Comparison of ENCODE assay signal across 9 cellular contexts in genomic region chr11:96337541-96338530, GRCh38. TPM values are rescaled to one million over a fixed set of nuclear protein-coding genes. Genes with fewer than 3 reads are reported as not detected.
DNase-seq lines count a peak whose midpoint lies in the region; ATAC-seq, FAIRE-seq and TF ChIP-seq lines count a peak whose summit lies in the region.
"Had no signal": no experiment of that assay in that cellular context is flagged by ENCODE, and none has a peak within 500 bp of the region (broad histone marks: within the 10 kb centered on the region; RNA-seq: fewer than 3 reads in every experiment).

No MANE protein-coding gene starts in this region.

- peaks cover 44% of the 10 kb centered on the region for H3K36me3 Mint-ChIP-seq in activated naive CD8-positive, alpha-beta T cell treated with anti-CD3 and anti-CD28 coated beads for 36 hours

- H3K27me3 Mint-ChIP-seq in activated naive CD8-positive, alpha-beta T cell treated with anti-CD3 and anti-CD28 coated beads for 36 hours: no peaks in the 10 kb centered on the region

- H3K9me3 Mint-ChIP-seq in activated naive CD8-positive, alpha-beta T cell treated with anti-CD3 and anti-CD28 coated beads for 36 hours: no peaks in the 10 kb centered on the region

- no peak for TF ChIP-seq EP300 in HepG2 (IDR thresholded peaks at IDR 0.05; ENCODE audit: low read depth in 2 of 2, low read length in 2 of 2)
- TF ChIP-seq EP300 in HepG2 (CRISPR knock-in tag; IDR thresholded peaks at IDR 0.05; ENCODE audit: borderline replicate concordance): no peak
- no peak for TF ChIP-seq EP300 in suprapubic skin (IDR thresholded peaks at IDR 0.05)

- no peak for DNase-seq in Right ventricle myocardium superior
- no peak for DNase-seq in Right ventricle myocardium inferior (ENCODE audit: missing footprints)
- peak; percentile 43 for DNase-seq in activated naive CD8-positive, alpha-beta T cell treated with anti-CD3 and anti-CD28 coated beads for 36 hours
- DNase-seq in HepG2 (ENCODE audit: low spot score): no peak
- no peak for DNase-seq in suprapubic skin (ENCODE audit: low spot score in 2 of 2)
- DNase-seq in frontal cortex (ENCODE audit: low spot score in 2 of 2): no peak
- DNase-seq in SIG-M5 treated with dmso at 0.1 percent for 504 hours (lab: John Stamatoyannopoulos, UW; ENCODE audit: unreplicated experiment): no peak
- DNase-seq: right lobe of liver had no signal

- H3K4me3 ChIP-seq in HepG2 (replicated peaks in 1 of 3; ENCODE audit: insufficient read depth in 1 of 3, low read depth in 2 of 3, low read length in 3 of 3) (peak overlapping the region; percentile 59 to 84 (median 77)), suprapubic skin (peak overlapping the region; percentile 63)
- H3K4me3 ChIP-seq: right lobe of liver had no signal

- H3K4me1 Mint-ChIP-seq in activated naive CD8-positive, alpha-beta T cell treated with anti-CD3 and anti-CD28 coated beads for 36 hours: peaks cover 68% of the 10 kb centered on the region

- H2AFZ ChIP-seq in HepG2 (ENCODE audit: low read length): no peak overlapping the region

- no peaks in the 10 kb centered on the region; a peak in 1 of 5 replicates for H3K27me3 ChIP-seq in HepG2 (ENCODE audit: control insufficient read depth in 1 of 2, insufficient read depth in 2 of 2, low read length in 2 of 2)
- no peaks in the 10 kb centered on the region for H3K27me3 ChIP-seq in suprapubic skin
- H3K27me3 ChIP-seq: right lobe of liver had no signal

- H3K79me2 ChIP-seq in HepG2 (ENCODE audit: insufficient read depth, low read length): peaks cover 96% of the 10 kb centered on the region

- peaks cover 89% of the 10 kb centered on the region for H3K4me1 ChIP-seq in HepG2 (ENCODE audit: insufficient read depth, low read length)
- H3K4me1 ChIP-seq in suprapubic skin: peaks cover 60% of the 10 kb centered on the region
- H3K4me1 ChIP-seq: right lobe of liver had no signal

- peak overlapping the region; percentile 96 for H3K27ac Mint-ChIP-seq in activated naive CD8-positive, alpha-beta T cell treated with anti-CD3 and anti-CD28 coated beads for 36 hours

- H3K27ac ChIP-seq in HepG2 (ENCODE audit: extremely low read length, insufficient read depth, low read length) (peak overlapping the region; percentile 5), suprapubic skin (peak overlapping the region; percentile 80)

- intact Hi-C loops in Right ventricle myocardium superior (cut with DNase I): no loop called here
- intact Hi-C loops in Right ventricle myocardium inferior (cut with DNase I): no loop called here
- intact Hi-C loops in HepG2 (cut with micrococcal nuclease; ENCODE audit: unreplicated experiment): no loop called here

- CTCF ChIA-PET in HepG2 (lab: Yijun Ruan, JAX; ENCODE audit: low intra/inter-chr PET ratio, low total read pairs): no interaction called here

- ATAC-seq in Right ventricle myocardium superior (ENCODE audit: poor library complexity) (peak; percentile 19), Right ventricle myocardium inferior (no peak), HG03460 (IDR thresholded peaks at IDR 0.05; ENCODE audit: unreplicated experiment) (peak; percentile 30), HepG2 (no peak)

- TF ChIP-seq RAD21 in HepG2 (CRISPR knock-in tag; IDR thresholded peaks at IDR 0.05): no peak

- FAIRE-seq in HepG2 (lab: Jason Lieb, UNC) (no peak), frontal cortex (lab: Jason Lieb, UNC) (no peak)

- in situ Hi-C loops in HepG2 (cut with HindIII; ENCODE audit: extremely low pct_ligation_motif_present, low pct_unique_long_range_greater_than_20kb): no loop called here

- peak overlapping the region; percentile 89 for H3K9ac ChIP-seq in HepG2 (ENCODE audit: insufficient read depth, low read depth, low read length)

- TF ChIP-seq CTCF in HepG2 (CRISPR knock-in tag; IDR thresholded peaks at IDR 0.05): no peak
- TF ChIP-seq CTCF in suprapubic skin (IDR thresholded peaks at IDR 0.05): no peak

- 51% methylated on average over 6 of the region's 6 CpGs for WGBS in HepG2 (ENCODE audit: low lambda C conversion rate)
- 39% methylated on average over 6 of the region's 6 CpGs for WGBS in suprapubic skin

- no peaks in the 10 kb centered on the region; the same call in 1 of the 2 replicates for H4K20me1 ChIP-seq in HepG2 (ENCODE audit: insufficient read depth, low read length)

- no TSS peak for BruUV-seq in HepG2 (replicated peaks; lab: Mats Ljungman, UMichigan)

- peak overlapping the region; percentile 94 for H3K4me2 ChIP-seq in HepG2 (ENCODE audit: low read depth, low read length)

- peak overlapping the region; percentile 98 for H3K4me3 Mint-ChIP-seq in activated naive CD8-positive, alpha-beta T cell treated with anti-CD3 and anti-CD28 coated beads for 36 hours

- POLR2A ChIA-PET in HepG2 (lab: Yijun Ruan, JAX): no interaction called here

- H3K9me3 ChIP-seq in HepG2 (ENCODE audit: low read length) (no peaks in the 10 kb centered on the region), suprapubic skin (no peaks in the 10 kb centered on the region)
- H3K9me3 ChIP-seq: right lobe of liver had no signal

- TF ChIP-seq POLR2A in HepG2 (IDR thresholded peaks at IDR 0.05; ENCODE audit: insufficient read depth in 1 of 2, low read depth in 2 of 2, low read length in 2 of 2): no peak
- no peak for TF ChIP-seq POLR2A in suprapubic skin (IDR thresholded peaks at IDR 0.05)

- H3K36me3 ChIP-seq in HepG2 (replicated peaks in 1 of 2; ENCODE audit: control insufficient read depth in 1 of 2, insufficient read depth in 2 of 2, low read length in 2 of 2) (peaks cover 0 to 10% of the 10 kb centered on the region in 2 experiments; a peak in 3 of 5 replicates), suprapubic skin (no peaks in the 10 kb centered on the region)
- H3K36me3 ChIP-seq: right lobe of liver had no signal

RNA-seq across cellular contexts. Expression of gene MAML2, which starts 5.2 kb away (rescaled TPM):
- total RNA-seq in Right ventricle myocardium superior: 4.5 TPM
- total RNA-seq in Right ventricle myocardium inferior: 5.2 TPM
- 10 to 100 TPM; 14.1 to 14.3 TPM for total RNA-seq in activated naive CD8-positive, alpha-beta T cell treated with anti-CD3 and anti-CD28 coated beads for 36 hours
- total RNA-seq in HepG2 (2016; rRNA removed; fragmentation: Illumina TruSeq; extraction: Trizol): 2.3 and 2.9 TPM in 2 replicates
- 1.6 and 1.8 TPM in 2 replicates for total RNA-seq in HepG2 (2016; cell fraction: cytosol; rRNA removed; fragmentation: Illumina TruSeq; extraction: Trizol; ENCODE audit: low read depth)
- 2.0 and 2.5 TPM in 2 replicates for total RNA-seq in HepG2 (2016; cell fraction: insoluble cytoplasmic fraction; rRNA removed; fragmentation: Illumina TruSeq; extraction: Trizol)
- 1.9 and 2.0 TPM in 2 replicates for total RNA-seq in HepG2 (2016; cell fraction: membrane; rRNA removed; fragmentation: Illumina TruSeq; extraction: Trizol)
- 5.7 and 6.2 TPM in 2 replicates for total RNA-seq in HepG2 (2016; cell fraction: nucleus; rRNA removed; fragmentation: Illumina TruSeq; extraction: Trizol)
- 22.2 and 25.9 TPM in 2 replicates for polyA plus RNA-seq in HepG2 (2011; rRNA removed)
- polyA plus RNA-seq in HepG2 (2011; cell fraction: cytosol; rRNA removed): 21.7 and 21.8 TPM in 2 replicates
- 16.4 and 23.7 TPM in 2 replicates for polyA plus RNA-seq in HepG2 (2011; cell fraction: nucleus; rRNA removed)
- polyA plus RNA-seq in HepG2 (2012): 9.1 and 11.7 TPM in 2 replicates
- polyA plus RNA-seq in HepG2 (2016; cell fraction: cytosol; fragmentation: Illumina TruSeq; extraction: Trizol; ENCODE audit: low read depth): 0.03 and 0.08 TPM in 2 replicates
- 3.0 and 3.2 TPM in 2 replicates for polyA plus RNA-seq in HepG2 (2016; cell fraction: insoluble cytoplasmic fraction; fragmentation: Illumina TruSeq; extraction: Trizol; ENCODE audit: low read depth)
- 0.23 TPM in 2 replicates for polyA plus RNA-seq in HepG2 (2016; cell fraction: membrane; fragmentation: Illumina TruSeq; extraction: Trizol; ENCODE audit: low read depth)
- 2.7 and 3.2 TPM in 2 replicates for polyA plus RNA-seq in HepG2 (2016; cell fraction: nucleus; fragmentation: Illumina TruSeq; extraction: Trizol; ENCODE audit: insufficient read depth, low read depth)
- polyA minus RNA-seq in HepG2 (2011; rRNA and poly(A)+ RNA removed; ENCODE audit: low replicate concordance): 2.5 and 40.0 TPM in 2 replicates
- polyA minus RNA-seq in HepG2 (2011; cell fraction: cytosol; rRNA and poly(A)+ RNA removed): 21.3 and 22.0 TPM in 2 replicates
- 70.5 and 75.7 TPM in 2 replicates for polyA minus RNA-seq in HepG2 (2011; cell fraction: nucleus; rRNA and poly(A)+ RNA removed)
- 10 to 100 TPM; 24.9 to 44.4 (median 30.9) TPM for total RNA-seq in suprapubic skin
- total RNA-seq in frontal cortex: 3.3 TPM

RNA-seq across cellular contexts. Expression of gene CCDC82, which starts 51.9 kb away (rescaled TPM):
- total RNA-seq in Right ventricle myocardium superior (12.7 TPM), Right ventricle myocardium inferior (16.9 TPM), HepG2 (2016; rRNA removed; fragmentation: Illumina TruSeq; extraction: Trizol) (19.7 and 23.5 TPM in 2 replicates), suprapubic skin (10 to 100 TPM; 12.5 to 31.9 (median 14.3) TPM), frontal cortex (50.5 TPM)
- 10 to 100 TPM; 25.0 to 28.3 TPM for total RNA-seq in activated naive CD8-positive, alpha-beta T cell treated with anti-CD3 and anti-CD28 coated beads for 36 hours
- total RNA-seq in HepG2 (2016; cell fraction: cytosol; rRNA removed; fragmentation: Illumina TruSeq; extraction: Trizol; ENCODE audit: low read depth): 1.8 and 2.4 TPM in 2 replicates
- total RNA-seq in HepG2 (2016; cell fraction: insoluble cytoplasmic fraction; rRNA removed; fragmentation: Illumina TruSeq; extraction: Trizol): 19.1 and 24.0 TPM in 2 replicates
- 4.7 and 4.9 TPM in 2 replicates for total RNA-seq in HepG2 (2016; cell fraction: membrane; rRNA removed; fragmentation: Illumina TruSeq; extraction: Trizol)
- total RNA-seq in HepG2 (2016; cell fraction: nucleus; rRNA removed; fragmentation: Illumina TruSeq; extraction: Trizol): 39.8 and 47.6 TPM in 2 replicates
- 21.6 and 25.7 TPM in 2 replicates for polyA plus RNA-seq in HepG2 (2011; rRNA removed)
- polyA plus RNA-seq in HepG2 (2011; cell fraction: cytosol; rRNA removed): 3.6 and 6.5 TPM in 2 replicates
- 33.4 and 54.2 TPM in 2 replicates for polyA plus RNA-seq in HepG2 (2011; cell fraction: nucleus; rRNA removed)
- polyA plus RNA-seq in HepG2 (2012): 33.3 and 38.3 TPM in 2 replicates
- 0.97 and 1.00 TPM in 2 replicates for polyA plus RNA-seq in HepG2 (2016; cell fraction: cytosol; fragmentation: Illumina TruSeq; extraction: Trizol; ENCODE audit: low read depth)
- polyA plus RNA-seq in HepG2 (2016; cell fraction: insoluble cytoplasmic fraction; fragmentation: Illumina TruSeq; extraction: Trizol; ENCODE audit: low read depth): 29.2 and 34.9 TPM in 2 replicates
- 2.5 and 3.9 TPM in 2 replicates for polyA plus RNA-seq in HepG2 (2016; cell fraction: membrane; fragmentation: Illumina TruSeq; extraction: Trizol; ENCODE audit: low read depth)
- polyA plus RNA-seq in HepG2 (2016; cell fraction: nucleus; fragmentation: Illumina TruSeq; extraction: Trizol; ENCODE audit: insufficient read depth, low read depth): 90.4 and 109 TPM in 2 replicates
- 5.4 and 6.3 TPM in 2 replicates for polyA minus RNA-seq in HepG2 (2011; rRNA and poly(A)+ RNA removed; ENCODE audit: low replicate concordance)
- polyA minus RNA-seq in HepG2 (2011; cell fraction: cytosol; rRNA and poly(A)+ RNA removed): 9.4 and 9.6 TPM in 2 replicates
- 91.0 and 94.6 TPM in 2 replicates for polyA minus RNA-seq in HepG2 (2011; cell fraction: nucleus; rRNA and poly(A)+ RNA removed)

RNA-seq across cellular contexts. Expression of gene JRKL, which starts 52.0 kb away (rescaled TPM):
- total RNA-seq in Right ventricle myocardium superior (6.5 TPM), Right ventricle myocardium inferior (6.0 TPM), HepG2 (2016; rRNA removed; fragmentation: Illumina TruSeq; extraction: Trizol) (4.5 and 8.6 TPM in 2 replicates), suprapubic skin (1 to 10 TPM; 5.2 to 6.4 (median 5.9) TPM), frontal cortex (13.5 TPM)
- total RNA-seq in activated naive CD8-positive, alpha-beta T cell treated with anti-CD3 and anti-CD28 coated beads for 36 hours: 1 to 10 TPM; 8.5 to 9.7 TPM
- total RNA-seq in HepG2 (2016; cell fraction: cytosol; rRNA removed; fragmentation: Illumina TruSeq; extraction: Trizol; ENCODE audit: low read depth): 0.30 and 0.71 TPM in 2 replicates
- 4.8 and 8.5 TPM in 2 replicates for total RNA-seq in HepG2 (2016; cell fraction: insoluble cytoplasmic fraction; rRNA removed; fragmentation: Illumina TruSeq; extraction: Trizol)
- total RNA-seq in HepG2 (2016; cell fraction: membrane; rRNA removed; fragmentation: Illumina TruSeq; extraction: Trizol): 2.2 and 2.8 TPM in 2 replicates
- total RNA-seq in HepG2 (2016; cell fraction: nucleus; rRNA removed; fragmentation: Illumina TruSeq; extraction: Trizol): 5.2 and 5.4 TPM in 2 replicates
- polyA plus RNA-seq in HepG2 (2011; rRNA removed): 2.6 and 3.2 TPM in 2 replicates
- 1.1 and 2.2 TPM in 2 replicates for polyA plus RNA-seq in HepG2 (2011; cell fraction: cytosol; rRNA removed)
- 2.2 and 3.2 TPM in 2 replicates for polyA plus RNA-seq in HepG2 (2011; cell fraction: nucleus; rRNA removed)
- 4.1 and 5.4 TPM in 2 replicates for polyA plus RNA-seq in HepG2 (2012)
- polyA plus RNA-seq in HepG2 (2016; cell fraction: cytosol; fragmentation: Illumina TruSeq; extraction: Trizol; ENCODE audit: low read depth): 0.29 and 0.32 TPM in 2 replicates
- polyA plus RNA-seq in HepG2 (2016; cell fraction: insoluble cytoplasmic fraction; fragmentation: Illumina TruSeq; extraction: Trizol; ENCODE audit: low read depth): 8.2 TPM in 2 replicates
- polyA plus RNA-seq in HepG2 (2016; cell fraction: membrane; fragmentation: Illumina TruSeq; extraction: Trizol; ENCODE audit: low read depth): 1.4 and 1.8 TPM in 2 replicates
- polyA plus RNA-seq in HepG2 (2016; cell fraction: nucleus; fragmentation: Illumina TruSeq; extraction: Trizol; ENCODE audit: insufficient read depth, low read depth): 9.1 and 11.5 TPM in 2 replicates
- polyA minus RNA-seq in HepG2 (2011; rRNA and poly(A)+ RNA removed; ENCODE audit: low replicate concordance): 0.62 and 0.96 TPM in 2 replicates
- 2.6 and 2.8 TPM in 2 replicates for polyA minus RNA-seq in HepG2 (2011; cell fraction: cytosol; rRNA and poly(A)+ RNA removed)
- 5.4 and 6.5 TPM in 2 replicates for polyA minus RNA-seq in HepG2 (2011; cell fraction: nucleus; rRNA and poly(A)+ RNA removed)

Comparison
In these comparisons a context has a peak if more than half of its experiments do, and no peak if none do; other contexts are left out.
1. ATAC-seq: peak in Right ventricle myocardium superior (single experiment) and HG03460 (single experiment); none in Right ventricle myocardium inferior (single experiment) and HepG2 (single experiment).